Comparison of ENCODE assay signal across 8 cellular contexts in genomic region chr19:4916292-4917082, GRCh38. TPM values are rescaled to one million over a fixed set of nuclear protein-coding genes. Genes with fewer than 3 reads are reported as not detected.
DNase-seq lines count a peak whose midpoint lies in the region; ATAC-seq and TF ChIP-seq lines count a peak whose summit lies in the region.

No MANE protein-coding gene starts in this region.

- 78% methylated on average over 40 of the region's 41 CpGs for WGBS in esophagus muscularis mucosa

- H3K36me3 Mint-ChIP-seq in activated CD4-positive, alpha-beta T cell treated with anti-CD3 and anti-CD28 coated beads, Interleukin-2, amount 10 ng/mL, durations not matched to agents 24 days and 14 days (ENCODE audit: low read depth), result peaks cover 68% of the 10 kb centered on the region
- peaks cover 100% of the 10 kb centered on the region for H3K36me3 Mint-ChIP-seq in stimulated activated effector memory CD8-positive, alpha-beta T cell treated with anti-CD3 and anti-CD28 coated beads, Interleukin-12 subunit alpha, Interleukin-12 subunit beta, amount 100 ng/mL, for 72 hours

- intact Hi-C loops in activated CD4-positive, alpha-beta T cell treated with anti-CD3 and anti-CD28 coated beads, Interleukin-2, amount 10 ng/mL, durations not matched to agents 24 days and 14 days (cut with micrococcal nuclease), result no loop called here
- intact Hi-C loops in esophagus muscularis mucosa (cut with DNase I), result no loop called here
- intact Hi-C loops in posterior vena cava (cut with DNase I), result loop anchor here in 1 of 2 donors (2.0 to 10.0 kb wide), 2 partner anchors 62 to 336 kb away; no protein-coding TSS in a partner anchor

- peak overlapping the region; percentile 29 to 40 (median 35) for H3K4me3 ChIP-seq in esophagus muscularis mucosa

- peaks cover 2 to 9% (median 9%) of the 10 kb centered on the region in 4 donors for H3K4me1 ChIP-seq in esophagus muscularis mucosa

- no peaks in the 10 kb centered on the region for H3K27me3 ChIP-seq in esophagus muscularis mucosa

- H3K9me3 Mint-ChIP-seq in activated CD4-positive, alpha-beta T cell treated with anti-CD3 and anti-CD28 coated beads, Interleukin-2, amount 10 ng/mL, durations not matched to agents 24 days and 14 days, result no peaks in the 10 kb centered on the region
- H3K9me3 Mint-ChIP-seq in stimulated activated effector memory CD8-positive, alpha-beta T cell treated with anti-CD3 and anti-CD28 coated beads, Interleukin-12 subunit alpha, Interleukin-12 subunit beta, amount 100 ng/mL, for 72 hours, result no peaks in the 10 kb centered on the region

- DNase-seq in activated CD4-positive, alpha-beta T cell treated with anti-CD3 and anti-CD28 coated beads, Interleukin-2, amount 10 ng/mL, durations not matched to agents 24 days and 14 days, result peak; percentile 79
- DNase-seq in esophagus muscularis mucosa (ENCODE audit: extremely low spot score) (no peak), NCI-H446 treated with DMSO at 0.1 percent for 48 hours (lab: John Stamatoyannopoulos, UW) (no peak), posterior vena cava (ENCODE audit: low spot score) (no peak)
- peak; percentile 11 to 78 for DNase-seq in stimulated activated effector memory CD8-positive, alpha-beta T cell treated with anti-CD3 and anti-CD28 coated beads, Interleukin-12 subunit alpha, Interleukin-12 subunit beta, amount 100 ng/mL, for 72 hours (ENCODE audit: low spot score in 2 of 2)

- no peak for TF ChIP-seq EP300 in esophagus muscularis mucosa (IDR thresholded peaks at IDR 0.05)

- no peaks in the 10 kb centered on the region for H3K36me3 ChIP-seq in esophagus muscularis mucosa

- ATAC-seq in GM18909 (IDR thresholded peaks at IDR 0.05; ENCODE audit: poor library complexity, unreplicated experiment) (peak; percentile 43), GM21619 (IDR thresholded peaks at IDR 0.05; ENCODE audit: unreplicated experiment) (no peak), HG02798 (IDR thresholded peaks at IDR 0.05; ENCODE audit: poor library complexity, unreplicated experiment) (no peak)
- ATAC-seq in stimulated activated effector memory CD8-positive, alpha-beta T cell treated with anti-CD3 and anti-CD28 coated beads, Interleukin-12 subunit alpha, Interleukin-12 subunit beta, amount 100 ng/mL, for 72 hours, result peak; percentile 9

- TF ChIP-seq POLR2A in esophagus muscularis mucosa (IDR thresholded peaks at IDR 0.05; ENCODE audit: low read depth), result no peak

- H3K27ac Mint-ChIP-seq in activated CD4-positive, alpha-beta T cell treated with anti-CD3 and anti-CD28 coated beads, Interleukin-2, amount 10 ng/mL, durations not matched to agents 24 days and 14 days, result peak overlapping the region; percentile 93
- peak overlapping the region; percentile 98 for H3K27ac Mint-ChIP-seq in stimulated activated effector memory CD8-positive, alpha-beta T cell treated with anti-CD3 and anti-CD28 coated beads, Interleukin-12 subunit alpha, Interleukin-12 subunit beta, amount 100 ng/mL, for 72 hours

- H3K4me3 Mint-ChIP-seq in activated CD4-positive, alpha-beta T cell treated with anti-CD3 and anti-CD28 coated beads, Interleukin-2, amount 10 ng/mL, durations not matched to agents 24 days and 14 days, result peak overlapping the region; percentile 92
- peak overlapping the region; percentile 99 for H3K4me3 Mint-ChIP-seq in stimulated activated effector memory CD8-positive, alpha-beta T cell treated with anti-CD3 and anti-CD28 coated beads, Interleukin-12 subunit alpha, Interleukin-12 subunit beta, amount 100 ng/mL, for 72 hours

- no peak for TF ChIP-seq CTCF in esophagus muscularis mucosa (IDR thresholded peaks at IDR 0.05)

- H3K9me3 ChIP-seq in esophagus muscularis mucosa, result no peaks in the 10 kb centered on the region

- no peaks in the 10 kb centered on the region for H3K27me3 Mint-ChIP-seq in activated CD4-positive, alpha-beta T cell treated with anti-CD3 and anti-CD28 coated beads, Interleukin-2, amount 10 ng/mL, durations not matched to agents 24 days and 14 days

- no peak overlapping the region for H3K27ac ChIP-seq in esophagus muscularis mucosa (replicated peaks in 1 of 4)

- peaks cover 50% of the 10 kb centered on the region for H3K4me1 Mint-ChIP-seq in activated CD4-positive, alpha-beta T cell treated with anti-CD3 and anti-CD28 coated beads, Interleukin-2, amount 10 ng/mL, durations not matched to agents 24 days and 14 days
- H3K4me1 Mint-ChIP-seq in stimulated activated effector memory CD8-positive, alpha-beta T cell treated with anti-CD3 and anti-CD28 coated beads, Interleukin-12 subunit alpha, Interleukin-12 subunit beta, amount 100 ng/mL, for 72 hours, result peaks cover 53% of the 10 kb centered on the region

RNA-seq across cellular contexts. Expression of gene UHRF1, which starts 7.2 kb away (rescaled TPM):
- total RNA-seq in activated CD4-positive, alpha-beta T cell treated with anti-CD3 and anti-CD28 coated beads, Interleukin-2, amount 10 ng/mL, durations not matched to agents 24 days and 14 days, result 158 and 161 TPM in 2 replicates
- total RNA-seq in esophagus muscularis mucosa (1 to 10 TPM in 1 of 4 donors, under 1 TPM in 3; 0.33 to 1.2 (median 0.64) TPM), posterior vena cava (1 to 10 TPM; 2.2 to 2.9 TPM)

RNA-seq across cellular contexts. Expression of gene ARRDC5, which starts 13.8 kb away (rescaled TPM):
- total RNA-seq in activated CD4-positive, alpha-beta T cell treated with anti-CD3 and anti-CD28 coated beads, Interleukin-2, amount 10 ng/mL, durations not matched to agents 24 days and 14 days, result 0.24 and 0.28 TPM in 2 replicates
- total RNA-seq in esophagus muscularis mucosa, result under 1 TPM in 1 of 4 donors, not detected in 3; 0.26 TPM
- under 1 TPM; 0.29 to 0.56 TPM for total RNA-seq in posterior vena cava

RNA-seq across cellular contexts. Expression of gene PLIN3, which starts 49.0 kb away (rescaled TPM):
- 28.6 and 34.4 TPM in 2 replicates for total RNA-seq in activated CD4-positive, alpha-beta T cell treated with anti-CD3 and anti-CD28 coated beads, Interleukin-2, amount 10 ng/mL, durations not matched to agents 24 days and 14 days
- total RNA-seq in esophagus muscularis mucosa (10 to 100 TPM; 15.4 to 69.0 (median 51.1) TPM), posterior vena cava (10 to 100 TPM; 56.6 to 88.6 TPM)

RNA-seq across cellular contexts. Expression of gene KDM4B, which starts 52.4 kb away (rescaled TPM):
- total RNA-seq in activated CD4-positive, alpha-beta T cell treated with anti-CD3 and anti-CD28 coated beads, Interleukin-2, amount 10 ng/mL, durations not matched to agents 24 days and 14 days, result 49.2 and 52.0 TPM in 2 replicates
- total RNA-seq in esophagus muscularis mucosa (10 to 100 TPM; 26.0 to 51.2 (median 34.2) TPM), posterior vena cava (10 to 100 TPM; 31.0 to 31.4 TPM)

Comparison
In these comparisons a context has a peak if more than half of its experiments do, and no peak if none do; other contexts are left out.
1. ATAC-seq: peak in GM18909 (single experiment) and stimulated activated effector memory CD8-positive, alpha-beta T cell treated with anti-CD3 and anti-CD28 coated beads, Interleukin-12 subunit alpha, Interleukin-12 subunit beta, amount 100 ng/mL, for 72 hours (single experiment); none in GM21619 (single experiment) and HG02798 (single experiment).
2. DNase-seq: peak in activated CD4-positive, alpha-beta T cell treated with anti-CD3 and anti-CD28 coated beads, Interleukin-2, amount 10 ng/mL, durations not matched to agents 24 days and 14 days (single experiment) and stimulated activated effector memory CD8-positive, alpha-beta T cell treated with anti-CD3 and anti-CD28 coated beads, Interleukin-12 subunit alpha, Interleukin-12 subunit beta, amount 100 ng/mL, for 72 hours (2 of 2); none in esophagus muscularis mucosa (single experiment), NCI-H446 treated with DMSO at 0.1 percent for 48 hours (single experiment) and posterior vena cava (single experiment).
3. RNA of gene UHRF1, which starts 7.2 kb away (total RNA-seq): 158 to 161 TPM in activated CD4-positive, alpha-beta T cell treated with anti-CD3 and anti-CD28 coated beads, Interleukin-2, amount 10 ng/mL, durations not matched to agents 24 days and 14 days; 2.2 to 2.9 TPM in posterior vena cava and 0.33 to 1.2 TPM in esophagus muscularis mucosa; every median in the first group is over 10 times any median in the second.